ENCODE assay signal across 20 cellular contexts in genomic region chr7:26993816-26994810, GRCh38.
DNase-seq lines count a peak whose midpoint lies in the region; ATAC-seq and TF ChIP-seq lines count a peak whose summit lies in the region.
"Had no signal": no experiment of that assay in that cellular context is flagged by ENCODE, and none has a peak within 500 bp of the region (broad histone marks: within the 10 kb centered on the region; RNA-seq: fewer than 3 reads in every experiment).

No MANE protein-coding gene starts in this region.

- peak overlapping the region; percentile 53 for H3K4me2 ChIP-seq in GM23248 (ENCODE audit: unreplicated experiment)

- CTCF ChIA-PET in RWPE1 (lab: Yijun Ruan, JAX), result interaction anchor here (0.7 kb wide), 1 partner anchor 68 kb away, joined by 3 read pairs; no protein-coding TSS in a partner anchor

- POLR2A ChIA-PET in RWPE1 (lab: Yijun Ruan, JAX; ENCODE audit: low non-redundant PET), result no interaction called here

- H3F3A ChIP-seq in GM23248 (ENCODE audit: insufficient read depth), result no peaks in the 10 kb centered on the region; the same call in 1 of the 2 replicates

- no peak for TF ChIP-seq CTCF in RWPE1 (conservative IDR thresholded peaks at IDR 0.05; ENCODE audit: low read depth)

- DNase-seq in GM23248, result peak; percentile 83
- no peak for DNase-seq in RWPE1 (ENCODE audit: low spot score)
- DNase-seq in fibroblast of gingiva (ENCODE audit: low read depth), result peak; percentile 20
- DNase-seq in sciatic nerve (ENCODE audit: low spot score), result no peak
- no peak for DNase-seq in D341Med (ENCODE audit: low spot score)
- DNase-seq: activated CD4-positive, alpha-beta memory T cell treated with anti-CD3 and anti-CD28 coated beads, Interleukin-2, amount 10 ng/mL, durations not matched to agents 7 days and 5 days; activated naive CD8-positive, alpha-beta T cell treated with anti-CD3 and anti-CD28 coated beads, Interleukin-2, amount 10 ng/mL, durations not matched to agents 7 days and 5 days; activated T-cell treated with anti-CD3 and anti-CD28 coated beads, Interleukin-2, amount 50 U/mL, for 48 hours; central memory CD4-positive, alpha-beta T cell; effector CD8-positive, alpha-beta T cell; NK-92 treated with Interleukin-12 subunit alpha and Interleukin-12 subunit beta, amount 100 ng/mL, for 24 hours; ovary; Right ventricle myocardium superior; stimulated activated CD4-positive, alpha-beta T cell treated with anti-CD3 and anti-CD28 coated beads, Interleukin-4, amount 100 ng/mL, for 4 hours had no signal

- peak overlapping the region; percentile 84 for H2AFZ ChIP-seq in GM23248

- H3K27ac ChIP-seq in GM23248, result peak overlapping the region; percentile 69
- H3K27ac ChIP-seq in RWPE1, result peak overlapping the region; percentile 90
- H3K27ac ChIP-seq: HL-60, ovary had no signal

- in situ Hi-C loops in GM23248 (cut with MboI), result no loop called here

- H3K4me1 ChIP-seq in GM23248 (ENCODE audit: insufficient read depth), result peaks cover 13% of the 10 kb centered on the region

- H3K36me3 ChIP-seq in GM23248 (ENCODE audit: low read depth), result no peaks in the 10 kb centered on the region
- H3K36me3 ChIP-seq: ovary had no signal

- intact Hi-C loops in sciatic nerve (cut with DNase I), result no loop called here

- peak overlapping the region; percentile 28; the same call in 1 of the 2 replicates for H3K9ac ChIP-seq in GM23248

- H3K9me3 ChIP-seq in GM23248 (ENCODE audit: low read depth), result no peaks in the 10 kb centered on the region
- H3K9me3 ChIP-seq: ovary had no signal

- H3K79me2 ChIP-seq in GM23248 (ENCODE audit: insufficient read depth), result no peaks in the 10 kb centered on the region

- peak; percentile 41 for ATAC-seq in sciatic nerve
- no peak for ATAC-seq in HG03135 (IDR thresholded peaks at IDR 0.05; ENCODE audit: unreplicated experiment)
- no peak for ATAC-seq in GM18858 (IDR thresholded peaks at IDR 0.05; ENCODE audit: unreplicated experiment)
- no peak for ATAC-seq in HG02870 (IDR thresholded peaks at IDR 0.05; ENCODE audit: unreplicated experiment)
- ATAC-seq: WTC11 had no signal

- 16 to 17% methylated on average over 3 of the region's 3 CpGs for WGBS in GM23248 (ENCODE audit: low coverage in 1 of 2, low lambda C conversion rate in 2 of 2, missing lambda C conversion rate in 2 of 2), 2 experiments

- H3K4me3 ChIP-seq in GM23248, result no peak overlapping the region
- H3K4me3 ChIP-seq: ovary, skin epidermis had no signal

- no peaks in the 10 kb centered on the region for H3K9me2 ChIP-seq in GM23248 (ENCODE audit: insufficient read depth)

- H4K20me1 ChIP-seq in GM23248 (ENCODE audit: insufficient read depth), result no peaks in the 10 kb centered on the region

- H3K27me3 ChIP-seq in GM23248 (replicated peaks; ENCODE audit: insufficient read depth), result no peaks in the 10 kb centered on the region
- H3K27me3 ChIP-seq: ovary had no signal

Comparison
In these comparisons a context has a peak if more than half of its experiments do, and no peak if none do; other contexts are left out.
1. DNase-seq: peak in GM23248 (single experiment) and fibroblast of gingiva (single experiment); none in RWPE1 (single experiment), sciatic nerve (single experiment) and D341Med (single experiment).